Comparison of ENCODE assay signal across 1 cellular context in genomic region chr3:129628169-129628522, GRCh38.
TF ChIP-seq lines count a peak whose summit lies in the region.

No MANE protein-coding gene starts in this region.

TF ChIP-seq in liver, 16 proteins besides CTCF, POLR2A, EP300 and RAD21 (continued from another document):
- TF ChIP-seq REST (IDR thresholded peaks at IDR 0.05) (no peak), FOXA2 (IDR thresholded peaks at IDR 0.05) (no peak), TAF1 (conservative IDR thresholded peaks at IDR 0.05) (no peak), HNF4A (conservative IDR thresholded peaks at IDR 0.05) (peak; percentile 63), MAX (IDR thresholded peaks at IDR 0.05) (no peak), EGR1 (IDR thresholded peaks at IDR 0.05; ENCODE audit: low read depth in 2 of 2) (no peak), GABPA (IDR thresholded peaks at IDR 0.05 in 1 of 2, conservative IDR thresholded peaks at IDR 0.05 in 1 of 2) (no peak), SP1 (IDR thresholded peaks at IDR 0.05) (no peak)
TF ChIP-seq in liver: peak in this region for 2.
